In genomic region chr6:19839237-19839546, GRCh38 we compare ENCODE assay signal across 9 cellular contexts. TPM values are rescaled to one million over a fixed set of nuclear protein-coding genes. Genes with fewer than 3 reads are reported as not detected.
DNase-seq lines count a peak whose midpoint lies in the region; ATAC-seq, FAIRE-seq and TF ChIP-seq lines count a peak whose summit lies in the region.
"Had no signal": no experiment of that assay in that cellular context is flagged by ENCODE, and none has a peak within 500 bp of the region (broad histone marks: within the 10 kb centered on the region; RNA-seq: fewer than 3 reads in every experiment).

No MANE protein-coding gene starts in this region.

- 5 to 11% methylated on average over 7 of the region's 7 CpGs for WGBS in body of pancreas, 2 donors

- POLR2A ChIA-PET in HEK293 (lab: Yijun Ruan, JAX): interaction anchor here (3.9 to 5.3 kb wide), 2 partner anchors 10 to 35 kb away, joined by 73 to 148 read pairs; no protein-coding TSS in a partner anchor

- no peak for TF ChIP-seq POLR2A in body of pancreas (IDR thresholded peaks at IDR 0.05)

- peak overlapping the region; percentile 99 for H3K27ac ChIP-seq in HEK293 (ENCODE audit: extremely low read depth, low read depth, low read length)
- peak overlapping the region in 3 of 4 donors; percentile 79 to 93 (median 88) for H3K27ac ChIP-seq in body of pancreas
- H3K27ac ChIP-seq in skin epidermis: peak overlapping the region in 13 of 21 experiments; percentile 47 to 92 (median 86)

- CTCF ChIA-PET in HEK293 (lab: Yijun Ruan, JAX): interaction anchor here (0.6 to 1.6 kb wide), 6 partner anchors 12 to 849 kb away, joined by 3 to 8 read pairs (median 3); no protein-coding TSS in a partner anchor

- H3K4me3 ChIP-seq in HEK293 (ENCODE audit: low read depth, low read length): peak overlapping the region; percentile 94
- peak overlapping the region; percentile 35 to 70 for H3K4me3 ChIP-seq in body of pancreas
- H3K4me3 ChIP-seq in kidney epithelial cell (ENCODE audit: low read depth, low read length): peak overlapping the region; percentile 55
- peak overlapping the region; percentile 47 to 66 (median 62) for H3K4me3 ChIP-seq in skin epidermis

- ATAC-seq in body of pancreas (no peak), HG03354 (IDR thresholded peaks at IDR 0.05; ENCODE audit: poor library complexity, severe bottlenecking, unreplicated experiment) (no peak)
- ATAC-seq: activated T-helper 17 cell treated with anti-CD3 and anti-CD28 coated beads, Interleukin-2, amount 50 U/mL, for 72 hours had no signal

- no peak for DNase-seq in body of pancreas
- no peak for DNase-seq in kidney epithelial cell (ENCODE audit: low read depth)
- DNase-seq in GM19239 (ENCODE audit: insufficient read length, low spot score): no peak
- DNase-seq in HT-29 (ENCODE audit: low spot score): no peak
- DNase-seq in NCI-H2196 (lab: John Stamatoyannopoulos, UW; ENCODE audit: unreplicated experiment): no peak

- H3K9me3 ChIP-seq in HEK293 (ENCODE audit: control insufficient read depth, insufficient read depth, low read depth, low read length) (no peaks in the 10 kb centered on the region), body of pancreas (no peaks in the 10 kb centered on the region)

- H3K36me3 ChIP-seq in HEK293 (ENCODE audit: control insufficient read depth in 2 of 2, insufficient read depth in 1 of 2, low read length in 2 of 2): peaks cover 10 to 16% of the 10 kb centered on the region in 2 experiments; a peak in 2 of 3 replicates
- H3K36me3 ChIP-seq in body of pancreas (replicated peaks in 1 of 2; ENCODE audit: insufficient read depth in 1 of 2, low read depth in 2 of 2): no peaks in the 10 kb centered on the region
- no peaks in the 10 kb centered on the region for H3K36me3 ChIP-seq in kidney epithelial cell (ENCODE audit: control insufficient read depth, insufficient read depth, low read length)

- H3K27me3 ChIP-seq in body of pancreas (no peaks in the 10 kb centered on the region), kidney epithelial cell (ENCODE audit: control insufficient read depth, insufficient read depth, low read length) (no peaks in the 10 kb centered on the region)

- H3K4me1 ChIP-seq in HEK293 (ENCODE audit: control insufficient read depth, insufficient read depth, low read length) (peaks cover 26% of the 10 kb centered on the region), body of pancreas (peaks cover 10% of the 10 kb centered on the region)

- no peak for FAIRE-seq in GM19239 (lab: Jason Lieb, UNC)

- TF ChIP-seq CTCF in HEK293 (tag by site-specific recombination; IDR thresholded peaks at IDR 0.05) (no peak), body of pancreas (IDR thresholded peaks at IDR 0.05) (no peak), kidney epithelial cell (IDR thresholded peaks at IDR 0.05; ENCODE audit: insufficient read depth, low read length, poor library complexity, severe bottlenecking) (no peak)

- intact Hi-C loops in body of pancreas (cut with DNase I): no loop called here

TF ChIP-seq in HEK293, 187 proteins besides CTCF, POLR2A, EP300 and RAD21:
- peak; percentile 66 for TF ChIP-seq ZNF366 (tag by site-specific recombination; conservative IDR thresholded peaks at IDR 0.05)
- TF ChIP-seq ZNF362 (tag by site-specific recombination; IDR thresholded peaks at IDR 0.05): peak; percentile 97
- TF ChIP-seq ZNF18 (tag by site-specific recombination; IDR thresholded peaks at IDR 0.05): 0 out of 2 replicates have a peak, but pooled peaks have one; percentile 6
- TF ChIP-seq ZNF664 (tag by site-specific recombination; IDR thresholded peaks at IDR 0.05): no peak
- TF ChIP-seq ZBTB21 (tag by site-specific recombination; IDR thresholded peaks at IDR 0.05): no peak
- TF ChIP-seq PRDM1 (tag by site-specific recombination; IDR thresholded peaks at IDR 0.05): peak; percentile 92
- no peak for TF ChIP-seq ZNF843 (tag by site-specific recombination; IDR thresholded peaks at IDR 0.05)
- peak; percentile 82 for TF ChIP-seq PRDM6 (tag by site-specific recombination; IDR thresholded peaks at IDR 0.05)
- TF ChIP-seq ZNF513 (tag by site-specific recombination; IDR thresholded peaks at IDR 0.05): no peak
- TF ChIP-seq ZNF558 (tag by site-specific recombination; IDR thresholded peaks at IDR 0.05): no peak
- no peak for TF ChIP-seq SP2 (tag by site-specific recombination; IDR thresholded peaks at IDR 0.05)
- no peak for TF ChIP-seq ZNF791 (tag by site-specific recombination; IDR thresholded peaks at IDR 0.05)

RNA-seq across cellular contexts. Expression of gene ID4, which starts 2.0 kb away (rescaled TPM):
- 10 to 100 TPM; 53.7 to 72.5 TPM for total RNA-seq in body of pancreas
- 16.3 and 17.3 TPM in 2 replicates for total RNA-seq in kidney epithelial cell
- not detected in 2 replicates for total RNA-seq in HT-29 (2014; rRNA removed; shearing (Covaris generic))
- total RNA-seq: activated T-helper 17 cell treated with anti-CD3 and anti-CD28 coated beads, Interleukin-2, amount 50 U/mL, for 72 hours had no signal

Comparison
In these comparisons a context has a peak if more than half of its experiments do, and no peak if none do; other contexts are left out.
1. RNA of gene ID4, which starts 2.0 kb away (total RNA-seq): 53.7 to 72.5 TPM in body of pancreas and 16.3 to 17.3 TPM in kidney epithelial cell; not detected in HT-29; every median in the first group is over 10 times any median in the second.
2. Peak in every context shown above with its lines, with median percentiles within 50 percentile points of each other: H3K27ac ChIP-seq and H3K4me3 ChIP-seq.